ENCODE assay signal across 20 cellular contexts in the genomic region with DNA sequence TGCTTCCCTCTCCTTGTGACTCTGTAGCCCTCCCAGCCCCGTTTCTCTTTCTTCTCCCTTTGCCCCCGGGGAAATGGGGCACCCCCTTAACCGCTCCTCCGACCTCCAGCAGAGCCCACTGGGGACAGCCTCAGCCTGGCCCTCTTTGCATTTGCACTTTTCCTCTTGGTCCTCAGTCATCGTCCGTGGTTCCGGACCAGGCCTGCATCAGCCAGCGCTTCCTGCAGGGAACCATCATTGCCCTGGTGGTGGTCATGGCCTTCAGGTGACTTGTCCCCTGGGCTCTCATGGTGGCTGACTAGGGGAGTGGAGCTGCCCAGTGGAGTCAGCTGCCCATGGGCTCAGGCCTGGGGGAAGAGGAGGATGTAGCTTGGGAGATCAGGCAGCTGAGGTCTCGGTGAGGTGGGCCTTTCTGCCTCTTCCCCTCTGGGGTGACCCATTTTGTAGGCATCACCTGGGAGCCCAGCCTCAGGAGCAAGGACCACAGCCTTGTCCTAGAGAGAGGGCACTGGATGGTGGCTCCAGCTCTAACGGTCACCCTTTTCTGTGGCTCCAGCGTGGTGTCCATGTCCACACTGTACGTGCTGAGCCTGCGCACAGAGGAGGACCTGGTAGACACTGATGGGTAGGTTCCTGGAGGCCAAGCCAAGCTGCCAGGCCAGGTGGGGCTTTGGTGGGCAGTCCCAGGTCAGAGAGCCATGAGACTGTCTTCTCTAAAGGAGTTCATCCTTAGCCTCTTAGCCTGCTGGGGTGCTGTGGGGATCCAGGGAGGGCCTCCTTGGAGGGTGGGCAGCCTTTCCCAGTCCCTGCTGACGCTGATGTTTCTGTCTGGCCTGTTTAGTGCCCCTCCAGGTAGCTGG. TPM values are rescaled to one million over a fixed set of nuclear protein-coding genes. Genes with fewer than 3 reads are reported as not detected.
DNase-seq lines count a peak whose midpoint lies in the region; ATAC-seq, FAIRE-seq and TF ChIP-seq lines count a peak whose summit lies in the region.
"Had no signal": no experiment of that assay in that cellular context is flagged by ENCODE, and none has a peak within 500 bp of the region (broad histone marks: within the 10 kb centered on the region; RNA-seq: fewer than 3 reads in every experiment).

No MANE protein-coding gene starts in this region.

- H3K4me2 ChIP-seq in H1 (ENCODE audit: insufficient read depth in 1 of 2, low read depth in 2 of 2, low read length in 2 of 2) (no peak overlapping the region), trophoblast cell (ENCODE audit: low read length) (no peak overlapping the region)

- H2BK5ac ChIP-seq in H1 (ENCODE audit: low read depth, low read length) (no peak overlapping the region), trophoblast cell (ENCODE audit: low read depth, low read length, poor library complexity) (no peak overlapping the region)

- no peak overlapping the region for H4K12ac ChIP-seq in trophoblast cell (ENCODE audit: low read depth, low read length)

- H3K9ac ChIP-seq in H1 (replicated peaks in 1 of 4; ENCODE audit: extremely low read depth in 1 of 4, low read depth in 3 of 4, low read length in 3 of 4): no peak overlapping the region
- no peak overlapping the region for H3K9ac ChIP-seq in trophoblast cell (ENCODE audit: low read length)

- no peaks in the 10 kb centered on the region for H3K23me2 ChIP-seq in H1 (ENCODE audit: low read depth, low read length)

- H3K27ac Mint-ChIP-seq in activated naive CD8-positive, alpha-beta T cell treated with anti-CD3 and anti-CD28 coated beads, Interleukin-2, amount 10 ng/mL, durations not matched to agents 7 days and 5 days: peak overlapping the region; percentile 43
- no peak overlapping the region for H3K27ac Mint-ChIP-seq in activated naive CD8-positive, alpha-beta T cell treated with anti-CD3 and anti-CD28 coated beads for 36 hours

- H4K91ac ChIP-seq in H1 (replicated peaks; ENCODE audit: insufficient read length, low read length) (no peak overlapping the region), trophoblast cell (ENCODE audit: low read depth, low read length) (peak overlapping the region; percentile 17)

- H2BK15ac ChIP-seq in H1 (ENCODE audit: low read length): no peak overlapping the region

- WGBS in H1 (ENCODE audit: extremely low coverage in 1 of 2, insufficient coverage in 1 of 2, insufficient read length in 1 of 2, insufficient replicate concordance in 2 of 2, low coverage in 1 of 2, low lambda C conversion rate in 2 of 2, missing lambda C conversion rate in 1 of 2), 2 experiments: 87% methylated on average over 13 of the region's 14 CpGs; no CpG with 5 or more reads in 1 of the 2 experiments
- no CpG with 5 or more reads among the region's 14 CpGs for WGBS in trophoblast cell (ENCODE audit: extremely low coverage, insufficient coverage, insufficient read length)

- TF ChIP-seq RAD21 in H1 (IDR thresholded peaks at IDR 0.05 in 1 of 2, conservative IDR thresholded peaks at IDR 0.05 in 1 of 2; ENCODE audit: low read depth in 2 of 2, low read length in 2 of 2): no peak

- no peak overlapping the region for H3K4ac ChIP-seq in H1 (replicated peaks; ENCODE audit: insufficient read length, low read depth, low read length)
- no peak overlapping the region for H3K4ac ChIP-seq in trophoblast cell (ENCODE audit: low read depth, low read length)

- no peak overlapping the region for H3K4me3 Mint-ChIP-seq in activated naive CD8-positive, alpha-beta T cell treated with anti-CD3 and anti-CD28 coated beads, Interleukin-2, amount 10 ng/mL, durations not matched to agents 7 days and 5 days
- no peak overlapping the region for H3K4me3 Mint-ChIP-seq in activated naive CD8-positive, alpha-beta T cell treated with anti-CD3 and anti-CD28 coated beads for 36 hours
- H3K4me3 Mint-ChIP-seq: CD14-positive monocyte had no signal

- H3K27me3 ChIP-seq in H1 (replicated peaks in 1 of 4; ENCODE audit: control insufficient read depth in 3 of 4, extremely low read depth in 1 of 4, insufficient read depth in 3 of 4, low read length in 3 of 4): no peaks in the 10 kb centered on the region; a peak in 1 of 7 replicates
- no peaks in the 10 kb centered on the region for H3K27me3 ChIP-seq in trophoblast cell (ENCODE audit: insufficient read depth, low read length)

- H3K18ac ChIP-seq in H1 (ENCODE audit: extremely low read depth, low read length) (no peak overlapping the region), trophoblast cell (ENCODE audit: low read length) (no peak overlapping the region)

- H3K9me3 Mint-ChIP-seq in activated naive CD8-positive, alpha-beta T cell treated with anti-CD3 and anti-CD28 coated beads, Interleukin-2, amount 10 ng/mL, durations not matched to agents 7 days and 5 days: no peaks in the 10 kb centered on the region
- H3K9me3 Mint-ChIP-seq in activated naive CD8-positive, alpha-beta T cell treated with anti-CD3 and anti-CD28 coated beads for 36 hours: no peaks in the 10 kb centered on the region

- H2BK20ac ChIP-seq in H1 (ENCODE audit: low read length): no peak overlapping the region

- H3K36me3 Mint-ChIP-seq in activated naive CD8-positive, alpha-beta T cell treated with anti-CD3 and anti-CD28 coated beads, Interleukin-2, amount 10 ng/mL, durations not matched to agents 7 days and 5 days: peaks cover under 1% of the 10 kb centered on the region
- H3K36me3 Mint-ChIP-seq in activated naive CD8-positive, alpha-beta T cell treated with anti-CD3 and anti-CD28 coated beads for 36 hours: no peaks in the 10 kb centered on the region

- FAIRE-seq in GM12892 (lab: Jason Lieb, UNC): no peak
- no peak for FAIRE-seq in H1 (lab: Jason Lieb, UNC)
- FAIRE-seq: G401.6, GM18507 had no signal

- H3K14ac ChIP-seq in H1 (ENCODE audit: insufficient read length) (no peak overlapping the region), trophoblast cell (ENCODE audit: low read length) (peak overlapping the region; percentile 7)

- no peak overlapping the region for H3K56ac ChIP-seq in H1 (replicated peaks; ENCODE audit: insufficient read length, low read depth, low read length)

- H3K79me1 ChIP-seq in H1 (ENCODE audit: low read depth, low read length) (no peaks in the 10 kb centered on the region), trophoblast cell (ENCODE audit: low read length) (no peaks in the 10 kb centered on the region)

- no peak for ATAC-seq in activated naive CD8-positive, alpha-beta T cell treated with anti-CD3 and anti-CD28 coated beads, Interleukin-2, amount 10 ng/mL, durations not matched to agents 7 days and 5 days (ENCODE audit: low read depth)
- ATAC-seq in stimulated activated naive CD8-positive, alpha-beta T cell treated with anti-CD3 and anti-CD28 coated beads, Interleukin-15, Interleukin-2, amounts not matched to agents 100 U/mL and 50 U/mL, for 24 hours: no peak

- H3K4me3 ChIP-seq in H1 (ENCODE audit: extremely low read depth in 1 of 4, insufficient read depth in 2 of 4, low read depth in 3 of 4, low read length in 4 of 4) (no peak overlapping the region), trophoblast cell (ENCODE audit: low read depth, low read length) (no peak overlapping the region)

- CTCF ChIA-PET in H1 (lab: Charles Lee; ENCODE audit: partially characterized antibody): interaction anchor here (0.7 to 7.2 kb wide), 12 partner anchors 8 to 45 kb away, joined by 3 to 48 read pairs (median 6); partner anchors contain the start of genes FEN1, MYRF and TMEM258

- 0 out of 2 replicates have a peak overlapping the region, but pooled peaks have one; percentile 27 for H2BK12ac ChIP-seq in H1 (ENCODE audit: low read depth, low read length)
- peak overlapping the region; percentile 10 for H2BK12ac ChIP-seq in trophoblast cell (ENCODE audit: low read length)

- no peak for DNase-seq in activated naive CD8-positive, alpha-beta T cell treated with anti-CD3 and anti-CD28 coated beads, Interleukin-2, amount 10 ng/mL, durations not matched to agents 7 days and 5 days
- no peak for DNase-seq in activated naive CD8-positive, alpha-beta T cell treated with anti-CD3 and anti-CD28 coated beads for 36 hours
- DNase-seq in GM12892 (ENCODE audit: insufficient read length) (peak; percentile 13), H1 (ENCODE audit: low read depth in 1 of 2, low spot score in 2 of 2) (no peak), trophoblast cell (no peak), amniotic stem cell (lab: John Stamatoyannopoulos, UW) (no peak)
- DNase-seq in central memory CD4-positive, alpha-beta T cell: no peak
- no peak for DNase-seq in stimulated activated naive CD8-positive, alpha-beta T cell treated with anti-CD3 and anti-CD28 coated beads, Interleukin-15, Interleukin-2, amounts not matched to agents 100 U/mL and 50 U/mL, for 24 hours
- DNase-seq: NCI-H1105; NCI-H146; NCI-H2029 treated with DMSO at 0.1 percent for 48 hours; NCI-H2171; NCI-H345; NCI-H524; NCI-H774; NK-92 treated with Interleukin-12 subunit alpha and Interleukin-12 subunit beta, amount 100 ng/mL, for 24 hours; SIG-M5 had no signal

- no peak overlapping the region for H4K5ac ChIP-seq in H1 (ENCODE audit: insufficient read length, low read depth, low read length)

- peaks cover 10% of the 10 kb centered on the region for H3K4me1 Mint-ChIP-seq in activated naive CD8-positive, alpha-beta T cell treated with anti-CD3 and anti-CD28 coated beads, Interleukin-2, amount 10 ng/mL, durations not matched to agents 7 days and 5 days
- H3K4me1 Mint-ChIP-seq in activated naive CD8-positive, alpha-beta T cell treated with anti-CD3 and anti-CD28 coated beads for 36 hours: peaks cover 14% of the 10 kb centered on the region

- H2AK5ac ChIP-seq in H1 (ENCODE audit: low read depth, low read length): no peak overlapping the region
- H2AK5ac ChIP-seq in trophoblast cell (ENCODE audit: low read length): peak overlapping the region; percentile 27

- no peak for TF ChIP-seq CTCF in H1 (IDR thresholded peaks at IDR 0.05; ENCODE audit: control extremely low read depth in 1 of 3, insufficient read depth in 1 of 3, low read depth in 1 of 3, low read length in 3 of 3)

- no peak overlapping the region for H2AFZ ChIP-seq in H1 (ENCODE audit: low read length)
- no peak overlapping the region for H2AFZ ChIP-seq in trophoblast cell (ENCODE audit: insufficient read depth, low read length, poor library complexity)

- H3K27ac ChIP-seq in H1 (ENCODE audit: low read depth, low read length) (no peak overlapping the region), trophoblast cell (ENCODE audit: low read depth, low read length) (no peak overlapping the region)

- TF ChIP-seq EP300 in H1 (IDR thresholded peaks at IDR 0.05; ENCODE audit: borderline replicate concordance in 1 of 2, low read depth in 2 of 2, low read length in 2 of 2): no peak

- H4K20me1 ChIP-seq in H1 (replicated peaks in 1 of 2; ENCODE audit: control insufficient read depth in 1 of 2, insufficient read depth in 2 of 2, low read length in 2 of 2): peaks cover 0 to 3% of the 10 kb centered on the region in 2 experiments

- no peak overlapping the region for H2BK120ac ChIP-seq in H1 (replicated peaks; ENCODE audit: low read depth, low read length)
- no peak overlapping the region for H2BK120ac ChIP-seq in trophoblast cell (ENCODE audit: insufficient read depth, low read length, poor library complexity)

- TF ChIP-seq POLR2A in GM12892 (IDR thresholded peaks at IDR 0.05; ENCODE audit: low read depth, low read length) (no peak), H1 (IDR thresholded peaks at IDR 0.05; ENCODE audit: control extremely low read depth in 1 of 2, low read depth in 2 of 2, low read length in 2 of 2) (no peak)

- H4K8ac ChIP-seq in H1 (ENCODE audit: extremely low read depth, insufficient read depth, low read length): no peak overlapping the region
- H4K8ac ChIP-seq in trophoblast cell (ENCODE audit: low read depth, low read length): no peak overlapping the region

- peaks cover 0 to 7% (median 5%) of the 10 kb centered on the region in 4 experiments; a peak in 6 of 7 replicates for H3K4me1 ChIP-seq in H1 (replicated peaks in 1 of 4; ENCODE audit: control insufficient read depth in 3 of 4, insufficient read depth in 4 of 4, low read length in 3 of 4)
- peaks cover 25 to 34% of the 10 kb centered on the region in 2 experiments for H3K4me1 ChIP-seq in trophoblast cell (ENCODE audit: control insufficient read depth in 1 of 2, insufficient read depth in 2 of 2, low read length in 2 of 2)

- H3K36me3 ChIP-seq in H1 (ENCODE audit: control insufficient read depth in 2 of 4, insufficient read depth in 4 of 4, low read length in 3 of 4) (peaks cover 0 to 4% (median 0%) of the 10 kb centered on the region in 4 experiments; a peak in 2 of 8 replicates), trophoblast cell (ENCODE audit: control insufficient read depth in 1 of 2, insufficient read depth in 2 of 2, low read length in 2 of 2) (peaks cover 21 to 23% of the 10 kb centered on the region in 2 experiments)

- H3K27me3 Mint-ChIP-seq in activated naive CD8-positive, alpha-beta T cell treated with anti-CD3 and anti-CD28 coated beads, Interleukin-2, amount 10 ng/mL, durations not matched to agents 7 days and 5 days: no peaks in the 10 kb centered on the region
- peaks cover 16% of the 10 kb centered on the region for H3K27me3 Mint-ChIP-seq in activated naive CD8-positive, alpha-beta T cell treated with anti-CD3 and anti-CD28 coated beads for 36 hours

- H3K9me3 ChIP-seq in H1 (ENCODE audit: insufficient read depth in 2 of 2, low read depth in 1 of 2, low read length in 1 of 2) (no peaks in the 10 kb centered on the region), trophoblast cell (ENCODE audit: insufficient read depth, low read depth, low read length) (peaks cover 5% of the 10 kb centered on the region)

- H3K23ac ChIP-seq in H1 (ENCODE audit: insufficient read length) (no peak overlapping the region), trophoblast cell (ENCODE audit: low read length) (no peak overlapping the region)

- POLR2A ChIA-PET in activated naive CD8-positive, alpha-beta T cell treated with anti-CD3 and anti-CD28 coated beads, Interleukin-2, amount 10 ng/mL, durations not matched to agents 7 days and 5 days (lab: Charles Lee): interaction anchor here (1.3 kb wide), 1 partner anchor 35 kb away, joined by 3 read pairs; no protein-coding TSS in a partner anchor
- POLR2A ChIA-PET in H1 (lab: Charles Lee; ENCODE audit: partially characterized antibody): interaction anchor here (0.5 to 5.2 kb wide), 7 partner anchors 8 to 523 kb away, joined by 3 to 56 read pairs (median 5); partner anchors contain the start of genes FEN1 and TMEM258

- H3K79me2 ChIP-seq in H1 (ENCODE audit: control insufficient read depth in 1 of 2, insufficient read depth in 2 of 2, low read length in 2 of 2): no peaks in the 10 kb centered on the region
- H3K79me2 ChIP-seq in trophoblast cell (ENCODE audit: control insufficient read depth, insufficient read depth, low read length, poor library complexity): peaks cover 2% of the 10 kb centered on the region

RNA-seq across cellular contexts. Expression of gene TMEM258, which starts 12.5 kb away (rescaled TPM):
- 100 to 1,000 TPM; 127 to 140 TPM for total RNA-seq in activated naive CD8-positive, alpha-beta T cell treated with anti-CD3 and anti-CD28 coated beads, Interleukin-2, amount 10 ng/mL, durations not matched to agents 7 days and 5 days
- 100 to 1,000 TPM; 143 TPM for total RNA-seq in activated naive CD8-positive, alpha-beta T cell treated with anti-CD3 and anti-CD28 coated beads for 36 hours
- 285 TPM for polyA plus RNA-seq in GM12892 (2012; ENCODE audit: missing spikeins)
- 186 and 191 TPM in 2 replicates for total RNA-seq in H1 (2021; fragmentation: NEBNext Ultra II Directional; extraction: Animal tissue kit (Norgen Biotek cat#: 25700))
- polyA plus RNA-seq in H1 (2011; rRNA removed): 622 and 759 TPM in 2 replicates
- polyA plus RNA-seq in H1 (2011; cell fraction: cytosol; rRNA removed): 508 TPM
- polyA plus RNA-seq in H1 (2011; cell fraction: nucleus; rRNA removed): 357 TPM
- 367 to 567 TPM (median 473 TPM) in 4 replicates for polyA plus RNA-seq in H1 (2012, experiment 1 of 2)
- 392 TPM for polyA plus RNA-seq in H1 (2012, experiment 2 of 2)
- 338 TPM for polyA plus RNA-seq in H1 (2013, experiment 1 of 2)
- polyA plus RNA-seq in H1 (2013, experiment 2 of 2): 352 TPM
- polyA minus RNA-seq in H1 (2011; rRNA and poly(A)+ RNA removed): 163 and 184 TPM in 2 replicates
- 130 TPM for polyA minus RNA-seq in H1 (2011; cell fraction: cytosol; rRNA and poly(A)+ RNA removed)
- polyA minus RNA-seq in H1 (2011; cell fraction: nucleus; rRNA and poly(A)+ RNA removed): 123 TPM
- 246 and 256 TPM in 2 replicates for polyA plus RNA-seq in trophoblast cell (2013)

RNA-seq across cellular contexts. Expression of gene FEN1, which starts 12.8 kb away (rescaled TPM):
- total RNA-seq in activated naive CD8-positive, alpha-beta T cell treated with anti-CD3 and anti-CD28 coated beads, Interleukin-2, amount 10 ng/mL, durations not matched to agents 7 days and 5 days: 10 to 100 TPM; 87.1 to 88.7 TPM
- total RNA-seq in activated naive CD8-positive, alpha-beta T cell treated with anti-CD3 and anti-CD28 coated beads for 36 hours: 100 to 1,000 TPM; 135 to 140 TPM
- 76.2 TPM for polyA plus RNA-seq in GM12892 (2012; ENCODE audit: missing spikeins)
- 84.5 and 86.1 TPM in 2 replicates for total RNA-seq in H1 (2021; fragmentation: NEBNext Ultra II Directional; extraction: Animal tissue kit (Norgen Biotek cat#: 25700))
- polyA plus RNA-seq in H1 (2011; rRNA removed): 52.6 and 52.9 TPM in 2 replicates
- 75.9 TPM for polyA plus RNA-seq in H1 (2011; cell fraction: cytosol; rRNA removed)
- 39.1 TPM for polyA plus RNA-seq in H1 (2011; cell fraction: nucleus; rRNA removed)
- polyA plus RNA-seq in H1 (2012, experiment 1 of 2): 91.9 to 107 TPM (median 97.9 TPM) in 4 replicates
- polyA plus RNA-seq in H1 (2012, experiment 2 of 2): 35.6 TPM
- polyA plus RNA-seq in H1 (2013, experiment 1 of 2): 52.4 TPM
- 55.2 TPM for polyA plus RNA-seq in H1 (2013, experiment 2 of 2)
- polyA minus RNA-seq in H1 (2011; rRNA and poly(A)+ RNA removed): 74.7 and 76.2 TPM in 2 replicates
- 43.7 TPM for polyA minus RNA-seq in H1 (2011; cell fraction: cytosol; rRNA and poly(A)+ RNA removed)
- 41.1 TPM for polyA minus RNA-seq in H1 (2011; cell fraction: nucleus; rRNA and poly(A)+ RNA removed)
- 53.9 and 58.2 TPM in 2 replicates for polyA plus RNA-seq in trophoblast cell (2013)

RNA-seq across cellular contexts. Expression of gene MYRF, which starts 27.5 kb away (rescaled TPM):
- 1 to 10 TPM; 3.4 TPM for total RNA-seq in activated naive CD8-positive, alpha-beta T cell treated with anti-CD3 and anti-CD28 coated beads, Interleukin-2, amount 10 ng/mL, durations not matched to agents 7 days and 5 days
- under 1 TPM; 0.68 to 0.70 TPM for total RNA-seq in activated naive CD8-positive, alpha-beta T cell treated with anti-CD3 and anti-CD28 coated beads for 36 hours
- polyA plus RNA-seq in GM12892 (2012; ENCODE audit: missing spikeins): 2.2 TPM
- 6.0 TPM in 2 replicates for total RNA-seq in H1 (2021; fragmentation: NEBNext Ultra II Directional; extraction: Animal tissue kit (Norgen Biotek cat#: 25700))
- 6.1 and 7.6 TPM in 2 replicates for polyA plus RNA-seq in H1 (2011; rRNA removed)
- 4.4 TPM for polyA plus RNA-seq in H1 (2011; cell fraction: cytosol; rRNA removed)
- polyA plus RNA-seq in H1 (2011; cell fraction: nucleus; rRNA removed): 37.7 TPM
- 3.9 to 7.2 TPM (median 6.2 TPM) in 4 replicates for polyA plus RNA-seq in H1 (2012, experiment 1 of 2)
- polyA plus RNA-seq in H1 (2012, experiment 2 of 2): 3.1 TPM
- polyA plus RNA-seq in H1 (2013, experiment 1 of 2): 5.1 TPM
- polyA plus RNA-seq in H1 (2013, experiment 2 of 2): 4.7 TPM
- polyA minus RNA-seq in H1 (2011; rRNA and poly(A)+ RNA removed): 3.0 and 4.7 TPM in 2 replicates
- polyA minus RNA-seq in H1 (2011; cell fraction: cytosol; rRNA and poly(A)+ RNA removed): 3.7 TPM
- polyA minus RNA-seq in H1 (2011; cell fraction: nucleus; rRNA and poly(A)+ RNA removed): 9.6 TPM
- 9.8 and 10.4 TPM in 2 replicates for polyA plus RNA-seq in trophoblast cell (2013)

RNA-seq across cellular contexts. Expression of gene FADS1, which starts 36.9 kb away (rescaled TPM):
- 10 to 100 TPM; 53.2 to 54.7 TPM for total RNA-seq in activated naive CD8-positive, alpha-beta T cell treated with anti-CD3 and anti-CD28 coated beads, Interleukin-2, amount 10 ng/mL, durations not matched to agents 7 days and 5 days
- total RNA-seq in activated naive CD8-positive, alpha-beta T cell treated with anti-CD3 and anti-CD28 coated beads for 36 hours: 10 to 100 TPM; 18.1 to 18.2 TPM
- polyA plus RNA-seq in GM12892 (2012; ENCODE audit: missing spikeins): 17.8 TPM
- 115 and 116 TPM in 2 replicates for total RNA-seq in H1 (2021; fragmentation: NEBNext Ultra II Directional; extraction: Animal tissue kit (Norgen Biotek cat#: 25700))
- 141 and 160 TPM in 2 replicates for polyA plus RNA-seq in H1 (2011; rRNA removed)
- polyA plus RNA-seq in H1 (2011; cell fraction: cytosol; rRNA removed): 127 TPM
- polyA plus RNA-seq in H1 (2011; cell fraction: nucleus; rRNA removed): 141 TPM
- polyA plus RNA-seq in H1 (2012, experiment 1 of 2): 83.3 to 97.8 TPM (median 90.8 TPM) in 4 replicates
- 40.1 TPM for polyA plus RNA-seq in H1 (2012, experiment 2 of 2)
- 153 TPM for polyA plus RNA-seq in H1 (2013, experiment 1 of 2)
- polyA plus RNA-seq in H1 (2013, experiment 2 of 2): 174 TPM
- polyA minus RNA-seq in H1 (2011; rRNA and poly(A)+ RNA removed): 251 and 278 TPM in 2 replicates
- 150 TPM for polyA minus RNA-seq in H1 (2011; cell fraction: cytosol; rRNA and poly(A)+ RNA removed)
- 146 TPM for polyA minus RNA-seq in H1 (2011; cell fraction: nucleus; rRNA and poly(A)+ RNA removed)
- 83.8 and 84.0 TPM in 2 replicates for polyA plus RNA-seq in trophoblast cell (2013)

RNA-seq across cellular contexts. Expression of gene FADS2, which starts 48.2 kb away (rescaled TPM):
- 100 to 1,000 TPM; 245 to 280 TPM for total RNA-seq in activated naive CD8-positive, alpha-beta T cell treated with anti-CD3 and anti-CD28 coated beads, Interleukin-2, amount 10 ng/mL, durations not matched to agents 7 days and 5 days
- 10 to 100 TPM; 65.4 to 65.6 TPM for total RNA-seq in activated naive CD8-positive, alpha-beta T cell treated with anti-CD3 and anti-CD28 coated beads for 36 hours
- 82.0 TPM for polyA plus RNA-seq in GM12892 (2012; ENCODE audit: missing spikeins)
- 499 and 526 TPM in 2 replicates for total RNA-seq in H1 (2021; fragmentation: NEBNext Ultra II Directional; extraction: Animal tissue kit (Norgen Biotek cat#: 25700))
- polyA plus RNA-seq in H1 (2011; rRNA removed): 635 and 701 TPM in 2 replicates
- polyA plus RNA-seq in H1 (2011; cell fraction: cytosol; rRNA removed): 497 TPM
- 671 TPM for polyA plus RNA-seq in H1 (2011; cell fraction: nucleus; rRNA removed)
- 387 to 431 TPM (median 414 TPM) in 4 replicates for polyA plus RNA-seq in H1 (2012, experiment 1 of 2)
- 532 TPM for polyA plus RNA-seq in H1 (2012, experiment 2 of 2)
- polyA plus RNA-seq in H1 (2013, experiment 1 of 2): 1,100 TPM
- 1,238 TPM for polyA plus RNA-seq in H1 (2013, experiment 2 of 2)
- 977 and 989 TPM in 2 replicates for polyA minus RNA-seq in H1 (2011; rRNA and poly(A)+ RNA removed)
- polyA minus RNA-seq in H1 (2011; cell fraction: cytosol; rRNA and poly(A)+ RNA removed): 321 TPM
- 205 TPM for polyA minus RNA-seq in H1 (2011; cell fraction: nucleus; rRNA and poly(A)+ RNA removed)
- polyA plus RNA-seq in trophoblast cell (2013): 538 and 565 TPM in 2 replicates
